ENCODE assay signal across 8 cellular contexts in genomic region chr6:24402697-24403500, GRCh38. TPM values are rescaled to one million over a fixed set of nuclear protein-coding genes. Genes with fewer than 3 reads are reported as not detected.
DNase-seq lines count a peak whose midpoint lies in the region; FAIRE-seq and TF ChIP-seq lines count a peak whose summit lies in the region.

Gene MRS2, plus strand, starts transcription at chr6:24402936. Its CDS starts 111 bp downstream, at chr6:24403047.

- H3K4me1 ChIP-seq in ES-I3 (ENCODE audit: insufficient read depth, low read length) (peaks cover 26% of the 10 kb centered on the region), stomach (peaks cover 0 to 36% (median 27%) of the 10 kb centered on the region in 4 donors)

- H3K27ac ChIP-seq in neural cell (ENCODE audit: low read length): peak within 1 kb of the TSS; percentile 67
- H3K27ac ChIP-seq in stomach: peak within 1 kb of the TSS; percentile 78 to 91 (median 86)

- peak; percentile 85 for FAIRE-seq in H54 (lab: Jason Lieb, UNC)

- H3F3A ChIP-seq in neural cell (ENCODE audit: insufficient read depth, low read length, poor library complexity, severe bottlenecking): no peaks in the 10 kb centered on the region

- TF ChIP-seq POLR2A in H54 (IDR thresholded peaks at IDR 0.05; ENCODE audit: low read depth, low read length): peak; percentile 97
- peak in 2 of 4 donors; percentile 37 to 49 for TF ChIP-seq POLR2A in stomach (IDR thresholded peaks at IDR 0.05)

- intact Hi-C loops in stomach (cut with DNase I; ENCODE audit: low total_unique reads): no loop called here

- H4K20me1 ChIP-seq in neural cell (ENCODE audit: insufficient read depth): no peaks in the 10 kb centered on the region

- peaks cover 22% of the 10 kb centered on the region for H3K79me2 ChIP-seq in neural cell (replicated peaks; ENCODE audit: insufficient read depth, low read length)

- no peaks in the 10 kb centered on the region for H3K27me3 ChIP-seq in neural cell (ENCODE audit: insufficient read depth, low read depth, low read length)
- peaks cover 0 to 15% (median 3%) of the 10 kb centered on the region in 3 donors for H3K27me3 ChIP-seq in stomach

- H3K9me3 ChIP-seq in ES-I3 (ENCODE audit: control insufficient read depth, insufficient read depth, low read length) (no peaks in the 10 kb centered on the region), neural cell (ENCODE audit: low read length) (no peaks in the 10 kb centered on the region), stomach (no peaks in the 10 kb centered on the region)

- peak within 1 kb of the TSS; percentile 91 for H2AFZ ChIP-seq in neural cell (ENCODE audit: low read depth, low read length)

- DNase-seq in H54 (ENCODE audit: insufficient read length, low spot score) (peak; percentile 77), LoVo (ENCODE audit: low spot score) (peak; percentile 95), SHP77 treated with DMSO at 0.1 percent for 48 hours (lab: John Stamatoyannopoulos, UW) (peak; percentile 44), activated gamma-delta T cell treated with Interleukin-2 at 50 U/mL for 16 hours (peak; percentile 71), fibroblast of villous mesenchyme (ENCODE audit: low read depth) (peak; percentile 68), stomach (peak; percentile 94)

- H3K36me3 ChIP-seq in ES-I3 (ENCODE audit: insufficient read depth, low read length): peaks cover 12% of the 10 kb centered on the region
- H3K36me3 ChIP-seq in neural cell (ENCODE audit: insufficient read depth, low read length): peaks cover 9% of the 10 kb centered on the region
- H3K36me3 ChIP-seq in stomach: peaks cover 7 to 27% (median 26%) of the 10 kb centered on the region in 4 donors

- peak within 1 kb of the TSS; percentile 76 for H3K4me2 ChIP-seq in neural cell (ENCODE audit: low read length)

- peak within 1 kb of the TSS; percentile 69 for H3K9ac ChIP-seq in ES-I3 (ENCODE audit: low read depth, low read length)
- peak within 1 kb of the TSS; percentile 83 for H3K9ac ChIP-seq in neural cell (ENCODE audit: low read length)

- H3K4me3 ChIP-seq in fibroblast of villous mesenchyme (ENCODE audit: low read depth, low read length) (peak within 1 kb of the TSS; percentile 92), neural cell (ENCODE audit: low read length) (peak within 1 kb of the TSS; percentile 89), stomach (peak within 1 kb of the TSS; percentile 87 to 99 (median 98))

- TF ChIP-seq CTCF in fibroblast of villous mesenchyme (IDR thresholded peaks at IDR 0.05; ENCODE audit: insufficient read depth, low read depth, low read length) (no peak), neural cell (IDR thresholded peaks at IDR 0.05; ENCODE audit: poor library complexity, severe bottlenecking) (no peak), stomach (IDR thresholded peaks at IDR 0.05) (no peak)

- WGBS in stomach, 5 donors: 0% methylated on average over 20 to 63 of the region's 63 CpGs

- TF ChIP-seq RAD21 in neural cell (conservative IDR thresholded peaks at IDR 0.05): peak; percentile 46

- TF ChIP-seq EP300 in neural cell (conservative IDR thresholded peaks at IDR 0.05; ENCODE audit: poor library complexity, severe bottlenecking) (no peak), stomach (IDR thresholded peaks at IDR 0.05) (no peak)

- no peaks in the 10 kb centered on the region for H3K9me2 ChIP-seq in neural cell (ENCODE audit: insufficient read depth, low read length)

TF ChIP-seq in neural cell, 6 proteins besides CTCF, POLR2A, EP300 and RAD21:
- no peak for TF ChIP-seq EZH2 (IDR thresholded peaks at IDR 0.05; ENCODE audit: borderline replicate concordance, insufficient read depth, low read length, poor library complexity, severe bottlenecking)
- TF ChIP-seq MXI1 (conservative IDR thresholded peaks at IDR 0.05; ENCODE audit: poor library complexity, severe bottlenecking): peak; percentile 80
- TF ChIP-seq REST (IDR thresholded peaks at IDR 0.05; ENCODE audit: borderline replicate concordance): peak; percentile 82
- peak; percentile 76 for TF ChIP-seq TAF1 (IDR thresholded peaks at IDR 0.05; ENCODE audit: low read depth)
- peak; percentile 94 for TF ChIP-seq POLR2AphosphoS5 (IDR thresholded peaks at IDR 0.05)
- peak; percentile 56 for TF ChIP-seq SMC3 (conservative IDR thresholded peaks at IDR 0.05; ENCODE audit: poor library complexity)

RNA-seq across cellular contexts. Expression of gene MRS2, which starts in this region (rescaled TPM):
- total RNA-seq in fibroblast of villous mesenchyme (25.1 and 38.4 TPM in 2 replicates), stomach (10 to 100 TPM; 17.0 to 45.2 (median 36.8) TPM)
- polyA plus RNA-seq in neural cell (37.7 and 47.9 TPM in 2 replicates), stomach (10 to 100 TPM in 2 of 3 donors, 1 to 10 TPM in 1; 8.4 to 19.7 (median 12.0) TPM)
- 36.0 and 39.6 TPM in 2 replicates for polyA minus RNA-seq in neural cell

Comparison
In these comparisons a context has a peak if more than half of its experiments do, and no peak if none do; other contexts are left out.
1. Peak in every context shown above with its lines: DNase-seq, H3K4me3 ChIP-seq and H3K27ac ChIP-seq.
2. DNase-seq: peak in every context shown above with its lines; median percentile 95 in LoVo; 94 in stomach; 77 in H54; 71 in activated gamma-delta T cell treated with Interleukin-2 at 50 U/mL for 16 hours; 68 in fibroblast of villous mesenchyme; 44 in SHP77 treated with DMSO at 0.1 percent for 48 hours.